Comparison of ENCODE assay signal across 8 cellular contexts in genomic region chr4:184815046-184815877, GRCh38. TPM values are rescaled to one million over a fixed set of nuclear protein-coding genes. Genes with fewer than 3 reads are reported as not detected.
DNase-seq lines count a peak whose midpoint lies in the region; ATAC-seq and TF ChIP-seq lines count a peak whose summit lies in the region.

No MANE protein-coding gene starts in this region.

- H3K18ac ChIP-seq in H9 (ENCODE audit: insufficient read length, low read depth, low read length) = no peak overlapping the region

- WGBS in H9 (ENCODE audit: extremely low coverage, insufficient read length, low lambda C conversion rate) = no CpG with 5 or more reads among the region's 11 CpGs

- H3K27ac Mint-ChIP-seq in activated T-cell treated with anti-CD3 and anti-CD28 coated beads, Interleukin-2, amount 50 U/mL, for 72 hours = no peak overlapping the region
- H3K27ac Mint-ChIP-seq in H9 = no peak overlapping the region
- peak overlapping the region; percentile 53 to 67 (median 65) for H3K27ac Mint-ChIP-seq in nephron

- no peak overlapping the region for H3K56ac ChIP-seq in H9 (ENCODE audit: insufficient read length, low read depth, low read length)

- H3K27me3 ChIP-seq in H9 (ENCODE audit: insufficient read depth, low read length) = no peaks in the 10 kb centered on the region
- H3K27me3 ChIP-seq in effector memory CD4-positive, alpha-beta T cell (replicated peaks; ENCODE audit: control insufficient read depth, insufficient read depth, low read length, poor library complexity, severe bottlenecking) = no peaks in the 10 kb centered on the region

- H3K4me3 ChIP-seq in LNCaP clone FGC (ENCODE audit: low read depth, low read length) (peak overlapping the region; percentile 49), fibroblast of mammary gland (ENCODE audit: control insufficient read depth, low read depth, low read length) (no peak overlapping the region)
- no peak overlapping the region for H3K4me3 ChIP-seq in effector memory CD4-positive, alpha-beta T cell (ENCODE audit: insufficient read depth, low read depth, low read length, poor library complexity, severe bottlenecking)

- no peak overlapping the region for H2AFZ ChIP-seq in H9 (ENCODE audit: low read length)

- no peak overlapping the region for H3K4ac ChIP-seq in H9 (ENCODE audit: low read depth, low read length)

- H2AK5ac ChIP-seq in H9 (ENCODE audit: insufficient read length, low read length) = no peak overlapping the region

- no peak overlapping the region for H3T11ph ChIP-seq in H9 (ENCODE audit: low read length)

- H3K4me3 Mint-ChIP-seq in activated T-cell treated with anti-CD3 and anti-CD28 coated beads, Interleukin-2, amount 50 U/mL, for 72 hours = peak overlapping the region; percentile 5 to 17
- H3K4me3 Mint-ChIP-seq in H9 (no peak overlapping the region), nephron (peak overlapping the region; percentile 16 to 31 (median 26))

- H3K4me1 Mint-ChIP-seq in activated T-cell treated with anti-CD3 and anti-CD28 coated beads, Interleukin-2, amount 50 U/mL, for 72 hours (ENCODE audit: low read depth) = peaks cover 62% of the 10 kb centered on the region
- H3K4me1 Mint-ChIP-seq in H9 (peaks cover 9 to 12% of the 10 kb centered on the region in 2 experiments), nephron (peaks cover 61% of the 10 kb centered on the region)

- H3K36me3 ChIP-seq in effector memory CD4-positive, alpha-beta T cell (ENCODE audit: control insufficient read depth, insufficient read depth, low read length) = no peaks in the 10 kb centered on the region

- H3K9me3 Mint-ChIP-seq in activated T-cell treated with anti-CD3 and anti-CD28 coated beads, Interleukin-2, amount 50 U/mL, for 72 hours = no peaks in the 10 kb centered on the region
- H3K9me3 Mint-ChIP-seq in H9 (no peaks in the 10 kb centered on the region), nephron (no peaks in the 10 kb centered on the region)

- no peak overlapping the region for H2BK120ac ChIP-seq in H9 (ENCODE audit: low read depth, low read length, poor library complexity, severe bottlenecking)

- H3K14ac ChIP-seq in H9 (ENCODE audit: insufficient read depth, low read length) = no peak overlapping the region; the same call in 1 of the 2 replicates

- H3K9me3 ChIP-seq in H9 (ENCODE audit: control insufficient read depth, low read depth, low read length) = no peaks in the 10 kb centered on the region
- H3K9me3 ChIP-seq in effector memory CD4-positive, alpha-beta T cell (ENCODE audit: control insufficient read depth, low read length) = no peaks in the 10 kb centered on the region

- no peaks in the 10 kb centered on the region for H3K4me1 ChIP-seq in H9 (ENCODE audit: insufficient read depth, low read length)
- H3K4me1 ChIP-seq in effector memory CD4-positive, alpha-beta T cell (ENCODE audit: control insufficient read depth, insufficient read depth, low read length, poor library complexity, severe bottlenecking) = no peaks in the 10 kb centered on the region

- H3K23me2 ChIP-seq in H9 (ENCODE audit: insufficient read length, low read depth, low read length, poor library complexity, severe bottlenecking) = no peaks in the 10 kb centered on the region

- no peak overlapping the region for H2BK12ac ChIP-seq in H9 (ENCODE audit: insufficient read length, low read depth, low read length)

- H3K23ac ChIP-seq in H9 (ENCODE audit: insufficient read length, low read depth, low read length) = no peak overlapping the region

- peaks cover 0 to under 1% of the 10 kb centered on the region in 2 donors for H3K36me3 Mint-ChIP-seq in activated T-cell treated with anti-CD3 and anti-CD28 coated beads, Interleukin-2, amount 50 U/mL, for 72 hours (ENCODE audit: insufficient read depth in 2 of 2)
- no peaks in the 10 kb centered on the region for H3K36me3 Mint-ChIP-seq in H9 (ENCODE audit: insufficient read depth in 1 of 3, low read depth in 3 of 3)
- no peaks in the 10 kb centered on the region for H3K36me3 Mint-ChIP-seq in nephron (ENCODE audit: low read depth)

- H4K91ac ChIP-seq in H9 (ENCODE audit: insufficient read length, low read depth, low read length) = no peak overlapping the region

- no peak overlapping the region for H4K5ac ChIP-seq in H9 (ENCODE audit: insufficient read length, low read depth, low read length)

- no peak overlapping the region for H4K8ac ChIP-seq in H9 (replicated peaks; ENCODE audit: insufficient read length, low read depth, low read length)

- H2BK20ac ChIP-seq in H9 (ENCODE audit: low read depth, low read length, poor library complexity, severe bottlenecking) = no peak overlapping the region

- H3K79me1 ChIP-seq in H9 (ENCODE audit: insufficient read depth, low read depth, low read length, poor library complexity, severe bottlenecking) = no peaks in the 10 kb centered on the region

- DNase-seq in activated T-cell treated with anti-CD3 and anti-CD28 coated beads, Interleukin-2, amount 50 U/mL, for 72 hours = no peak
- DNase-seq in activated T-cell treated with anti-CD3 and anti-CD28 coated beads, Interleukin-2, amount 50 U/mL, for 48 hours = no peak
- DNase-seq in H9 (peak; percentile 40), LNCaP clone FGC (ENCODE audit: low read depth) (peak; percentile 93), SK-N-DZ (ENCODE audit: low spot score) (peak; percentile 64), fibroblast of mammary gland (ENCODE audit: low read depth) (peak; percentile 80)
- no peak for DNase-seq in effector memory CD4-positive, alpha-beta T cell

- H2BK15ac ChIP-seq in H9 (ENCODE audit: low read depth, low read length) = no peak overlapping the region

- no peak overlapping the region for H2BK5ac ChIP-seq in H9 (ENCODE audit: insufficient read length, low read length)

- no peak overlapping the region for H3K27ac ChIP-seq in H9 (ENCODE audit: insufficient read length, low read depth, low read length)
- H3K27ac ChIP-seq in effector memory CD4-positive, alpha-beta T cell (ENCODE audit: insufficient read depth, low read length, poor library complexity, severe bottlenecking) = no peak overlapping the region

- no peaks in the 10 kb centered on the region for H4K20me1 ChIP-seq in H9 (ENCODE audit: control insufficient read depth, insufficient read depth, insufficient read length)

- no peaks in the 10 kb centered on the region for H3K27me3 Mint-ChIP-seq in activated T-cell treated with anti-CD3 and anti-CD28 coated beads, Interleukin-2, amount 50 U/mL, for 72 hours (ENCODE audit: low read depth)
- H3K27me3 Mint-ChIP-seq in H9 (ENCODE audit: low read depth) = peaks cover 19% of the 10 kb centered on the region
- peaks cover 7% of the 10 kb centered on the region for H3K27me3 Mint-ChIP-seq in nephron (ENCODE audit: low read depth)

- H3K4me2 ChIP-seq in H9 (ENCODE audit: insufficient read depth, insufficient read length, low read length) = no peak overlapping the region

- no peaks in the 10 kb centered on the region; the same call in 1 of the 2 replicates for H3K79me2 ChIP-seq in H9 (ENCODE audit: insufficient read depth, low read length)

- ATAC-seq in activated T-cell treated with anti-CD3 and anti-CD28 coated beads, Interleukin-2, amount 50 U/mL, for 72 hours (replicated peaks in 1 of 2) = peak; percentile 31 to 46

- no peak overlapping the region for H3K9ac ChIP-seq in H9 (ENCODE audit: extremely low read depth, insufficient read length, low read length)

- TF ChIP-seq CTCF in H9 (conservative IDR thresholded peaks at IDR 0.05) = no peak
- no peak for TF ChIP-seq CTCF in LNCaP clone FGC (IDR thresholded peaks at IDR 0.05; ENCODE audit: control insufficient read depth, extremely low read depth, insufficient read depth)
- no peak for TF ChIP-seq CTCF in fibroblast of mammary gland (conservative IDR thresholded peaks at IDR 0.05; ENCODE audit: control insufficient read depth, insufficient read depth, low read depth, low read length)
- TF ChIP-seq CTCF in nephron (IDR thresholded peaks at IDR 0.05; ENCODE audit: unreplicated experiment in 3 of 3) = no peak

RNA-seq across cellular contexts. Expression of gene ACSL1, which starts 10.5 kb away (rescaled TPM):
- total RNA-seq in activated T-cell treated with anti-CD3 and anti-CD28 coated beads, Interleukin-2, amount 50 U/mL, for 72 hours = 10 to 100 TPM; 31.3 to 39.5 TPM
- 3.1 and 3.5 TPM in 2 replicates for total RNA-seq in H9 (2021)
- 20.3 and 47.6 TPM in 2 replicates for polyA plus RNA-seq in SK-N-DZ (2014; cell fraction: cytosol; rRNA removed)
- polyA plus RNA-seq in SK-N-DZ (2014; cell fraction: nucleus; rRNA removed) = 14.4 and 17.7 TPM in 2 replicates

Comparison
In these comparisons a context has a peak if more than half of its experiments do, and no peak if none do; other contexts are left out.
1. DNase-seq: peak in H9 (single experiment), LNCaP clone FGC (single experiment), SK-N-DZ (single experiment) and fibroblast of mammary gland (single experiment); none in activated T-cell treated with anti-CD3 and anti-CD28 coated beads, Interleukin-2, amount 50 U/mL, for 72 hours (0 of 2), activated T-cell treated with anti-CD3 and anti-CD28 coated beads, Interleukin-2, amount 50 U/mL, for 48 hours (0 of 2) and effector memory CD4-positive, alpha-beta T cell (0 of 3).
2. H3K27ac Mint-ChIP-seq: peak in nephron (3 of 3); none in activated T-cell treated with anti-CD3 and anti-CD28 coated beads, Interleukin-2, amount 50 U/mL, for 72 hours (single experiment) and H9 (0 of 3).
3. H3K4me3 Mint-ChIP-seq: peak in activated T-cell treated with anti-CD3 and anti-CD28 coated beads, Interleukin-2, amount 50 U/mL, for 72 hours (2 of 2) and nephron (3 of 3); none in H9 (0 of 2).